In the genomic region with DNA sequence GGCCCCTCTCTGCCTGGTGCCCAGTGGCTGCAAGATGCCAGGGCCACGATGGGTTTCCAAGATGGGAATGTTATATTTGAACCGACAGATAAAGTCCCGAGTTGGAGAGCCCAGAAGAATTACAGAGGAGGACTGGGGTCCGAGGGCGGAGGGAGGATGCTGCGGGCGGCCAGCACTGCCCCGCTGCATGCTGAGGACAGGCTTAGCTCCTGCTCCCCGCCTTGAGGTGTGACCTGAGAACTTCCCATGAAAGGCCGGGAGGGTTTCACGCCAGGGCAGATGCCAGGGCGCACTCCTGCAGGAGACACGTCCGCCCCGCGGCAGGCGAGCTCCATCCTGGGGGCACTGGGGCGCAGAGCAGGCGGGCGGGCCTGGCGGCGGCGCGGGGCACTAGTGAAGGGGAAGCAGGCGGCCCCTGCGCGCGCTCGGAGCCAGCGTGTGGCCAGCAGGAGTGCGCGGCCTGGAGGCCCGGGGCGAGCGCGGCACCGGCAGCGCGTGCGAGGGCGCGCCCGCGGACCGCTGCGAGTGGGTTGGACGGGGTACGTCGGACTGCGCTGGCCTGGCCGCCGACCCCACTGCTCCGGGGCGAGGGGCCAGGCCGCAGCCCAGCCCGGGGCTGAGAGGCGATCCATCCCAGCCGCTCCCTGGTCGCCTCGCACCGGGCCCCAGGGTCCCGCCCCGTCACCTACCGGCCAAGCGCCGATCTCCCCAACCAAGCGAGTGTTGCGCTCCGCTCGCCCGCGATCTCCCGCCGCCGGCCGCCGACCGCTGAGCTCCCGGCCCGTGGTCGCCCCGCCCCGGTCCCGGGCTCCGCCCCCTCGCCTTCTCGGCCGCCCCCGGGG, we compare ENCODE assay signal across 1 cellular context.
TF ChIP-seq lines count a peak whose summit lies in the region.

A gene (minus strand): TSS at position 750 of the 842 bp plus-strand sequence. CDS start 26,275 bp downstream, outside the sequence.

TF ChIP-seq in K562, 482 proteins besides CTCF, POLR2A, EP300 and RAD21 (continued from another document):
- TF ChIP-seq, protein P1, sequence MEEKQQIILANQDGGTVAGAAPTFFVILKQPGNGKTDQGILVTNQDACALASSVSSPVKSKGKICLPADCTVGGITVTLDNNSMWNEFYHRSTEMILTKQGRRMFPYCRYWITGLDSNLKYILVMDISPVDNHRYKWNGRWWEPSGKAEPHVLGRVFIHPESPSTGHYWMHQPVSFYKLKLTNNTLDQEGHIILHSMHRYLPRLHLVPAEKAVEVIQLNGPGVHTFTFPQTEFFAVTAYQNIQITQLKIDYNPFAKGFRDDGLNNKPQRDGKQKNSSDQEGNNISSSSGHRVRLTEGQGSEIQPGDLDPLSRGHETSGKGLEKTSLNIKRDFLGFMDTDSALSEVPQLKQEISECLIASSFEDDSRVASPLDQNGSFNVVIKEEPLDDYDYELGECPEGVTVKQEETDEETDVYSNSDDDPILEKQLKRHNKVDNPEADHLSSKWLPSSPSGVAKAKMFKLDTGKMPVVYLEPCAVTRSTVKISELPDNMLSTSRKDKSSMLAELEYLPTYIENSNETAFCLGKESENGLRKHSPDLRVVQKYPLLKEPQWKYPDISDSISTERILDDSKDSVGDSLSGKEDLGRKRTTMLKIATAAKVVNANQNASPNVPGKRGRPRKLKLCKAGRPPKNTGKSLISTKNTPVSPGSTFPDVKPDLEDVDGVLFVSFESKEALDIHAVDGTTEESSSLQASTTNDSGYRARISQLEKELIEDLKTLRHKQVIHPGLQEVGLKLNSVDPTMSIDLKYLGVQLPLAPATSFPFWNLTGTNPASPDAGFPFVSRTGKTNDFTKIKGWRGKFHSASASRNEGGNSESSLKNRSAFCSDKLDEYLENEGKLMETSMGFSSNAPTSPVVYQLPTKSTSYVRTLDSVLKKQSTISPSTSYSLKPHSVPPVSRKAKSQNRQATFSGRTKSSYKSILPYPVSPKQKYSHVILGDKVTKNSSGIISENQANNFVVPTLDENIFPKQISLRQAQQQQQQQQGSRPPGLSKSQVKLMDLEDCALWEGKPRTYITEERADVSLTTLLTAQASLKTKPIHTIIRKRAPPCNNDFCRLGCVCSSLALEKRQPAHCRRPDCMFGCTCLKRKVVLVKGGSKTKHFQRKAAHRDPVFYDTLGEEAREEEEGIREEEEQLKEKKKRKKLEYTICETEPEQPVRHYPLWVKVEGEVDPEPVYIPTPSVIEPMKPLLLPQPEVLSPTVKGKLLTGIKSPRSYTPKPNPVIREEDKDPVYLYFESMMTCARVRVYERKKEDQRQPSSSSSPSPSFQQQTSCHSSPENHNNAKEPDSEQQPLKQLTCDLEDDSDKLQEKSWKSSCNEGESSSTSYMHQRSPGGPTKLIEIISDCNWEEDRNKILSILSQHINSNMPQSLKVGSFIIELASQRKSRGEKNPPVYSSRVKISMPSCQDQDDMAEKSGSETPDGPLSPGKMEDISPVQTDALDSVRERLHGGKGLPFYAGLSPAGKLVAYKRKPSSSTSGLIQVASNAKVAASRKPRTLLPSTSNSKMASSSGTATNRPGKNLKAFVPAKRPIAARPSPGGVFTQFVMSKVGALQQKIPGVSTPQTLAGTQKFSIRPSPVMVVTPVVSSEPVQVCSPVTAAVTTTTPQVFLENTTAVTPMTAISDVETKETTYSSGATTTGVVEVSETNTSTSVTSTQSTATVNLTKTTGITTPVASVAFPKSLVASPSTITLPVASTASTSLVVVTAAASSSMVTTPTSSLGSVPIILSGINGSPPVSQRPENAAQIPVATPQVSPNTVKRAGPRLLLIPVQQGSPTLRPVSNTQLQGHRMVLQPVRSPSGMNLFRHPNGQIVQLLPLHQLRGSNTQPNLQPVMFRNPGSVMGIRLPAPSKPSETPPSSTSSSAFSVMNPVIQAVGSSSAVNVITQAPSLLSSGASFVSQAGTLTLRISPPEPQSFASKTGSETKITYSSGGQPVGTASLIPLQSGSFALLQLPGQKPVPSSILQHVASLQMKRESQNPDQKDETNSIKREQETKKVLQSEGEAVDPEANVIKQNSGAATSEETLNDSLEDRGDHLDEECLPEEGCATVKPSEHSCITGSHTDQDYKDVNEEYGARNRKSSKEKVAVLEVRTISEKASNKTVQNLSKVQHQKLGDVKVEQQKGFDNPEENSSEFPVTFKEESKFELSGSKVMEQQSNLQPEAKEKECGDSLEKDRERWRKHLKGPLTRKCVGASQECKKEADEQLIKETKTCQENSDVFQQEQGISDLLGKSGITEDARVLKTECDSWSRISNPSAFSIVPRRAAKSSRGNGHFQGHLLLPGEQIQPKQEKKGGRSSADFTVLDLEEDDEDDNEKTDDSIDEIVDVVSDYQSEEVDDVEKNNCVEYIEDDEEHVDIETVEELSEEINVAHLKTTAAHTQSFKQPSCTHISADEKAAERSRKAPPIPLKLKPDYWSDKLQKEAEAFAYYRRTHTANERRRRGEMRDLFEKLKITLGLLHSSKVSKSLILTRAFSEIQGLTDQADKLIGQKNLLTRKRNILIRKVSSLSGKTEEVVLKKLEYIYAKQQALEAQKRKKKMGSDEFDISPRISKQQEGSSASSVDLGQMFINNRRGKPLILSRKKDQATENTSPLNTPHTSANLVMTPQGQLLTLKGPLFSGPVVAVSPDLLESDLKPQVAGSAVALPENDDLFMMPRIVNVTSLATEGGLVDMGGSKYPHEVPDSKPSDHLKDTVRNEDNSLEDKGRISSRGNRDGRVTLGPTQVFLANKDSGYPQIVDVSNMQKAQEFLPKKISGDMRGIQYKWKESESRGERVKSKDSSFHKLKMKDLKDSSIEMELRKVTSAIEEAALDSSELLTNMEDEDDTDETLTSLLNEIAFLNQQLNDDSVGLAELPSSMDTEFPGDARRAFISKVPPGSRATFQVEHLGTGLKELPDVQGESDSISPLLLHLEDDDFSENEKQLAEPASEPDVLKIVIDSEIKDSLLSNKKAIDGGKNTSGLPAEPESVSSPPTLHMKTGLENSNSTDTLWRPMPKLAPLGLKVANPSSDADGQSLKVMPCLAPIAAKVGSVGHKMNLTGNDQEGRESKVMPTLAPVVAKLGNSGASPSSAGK (IDR thresholded peaks at IDR 0.05), result peak; percentile 54
- TF ChIP-seq NR4A1 (CRISPR knock-in tag; IDR thresholded peaks at IDR 0.05) (peak; percentile 66; the same call in 1 of the 2 replicates), NR4A1 (tag; IDR thresholded peaks at IDR 0.05) (no peak), POLR3G (IDR thresholded peaks at IDR 0.05; ENCODE audit: extremely low read depth, insufficient read length, insufficient replicate concordance) (no peak)
